In the genomic region with DNA sequence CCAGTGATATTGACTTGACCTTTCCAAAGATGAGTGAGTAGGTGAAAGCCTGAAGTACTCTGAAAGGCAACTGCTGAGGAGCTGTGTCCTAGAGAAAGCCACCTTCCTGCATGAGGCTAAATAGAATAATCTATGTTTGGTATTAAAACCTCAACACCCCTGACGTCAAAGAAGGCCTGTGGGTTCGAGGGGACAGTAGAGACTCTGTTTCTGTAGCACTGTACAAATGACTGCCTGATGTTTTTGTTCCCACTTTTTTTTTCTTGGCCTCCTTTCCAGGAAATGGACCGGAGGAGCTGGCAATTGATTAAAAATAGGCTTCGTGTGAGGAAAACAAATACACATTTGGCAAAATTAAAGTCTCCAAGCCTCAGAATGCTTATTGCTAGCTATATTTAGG, we compare ENCODE assay signal across 28 cellular contexts. TPM values are rescaled to one million over a fixed set of nuclear protein-coding genes. Genes with fewer than 3 reads are reported as not detected.
DNase-seq lines count a peak whose midpoint lies in the region; ATAC-seq, FAIRE-seq and TF ChIP-seq lines count a peak whose summit lies in the region.
"Had no signal": no experiment of that assay in that cellular context is flagged by ENCODE, and none has a peak within 500 bp of the region (broad histone marks: within the 10 kb centered on the region; RNA-seq: fewer than 3 reads in every experiment).

No MANE protein-coding gene starts in this region.

- H3K4me1 ChIP-seq in breast epithelium (no peaks in the 10 kb centered on the region), astrocyte (ENCODE audit: insufficient read depth, low read length) (no peaks in the 10 kb centered on the region), pancreas (no peaks in the 10 kb centered on the region)
- H3K4me1 ChIP-seq: A549, BE2C, HAP-1 had no signal

- CTCF ChIA-PET in MCF 10A (lab: Yijun Ruan, JAX) = interaction anchor here (0.7 to 2.8 kb wide), 2 partner anchors 18 to 193 kb away, joined by 7 to 11 read pairs; no protein-coding TSS in a partner anchor

- WGBS in pancreas, 2 donors = 5 to 11% methylated on average over 4 of the region's 4 CpGs

- H3K4me1 Mint-ChIP-seq in MCF 10A (ENCODE audit: insufficient read depth, unreplicated experiment) (no peaks in the 10 kb centered on the region), astrocyte (ENCODE audit: low read depth, unreplicated experiment) (no peaks in the 10 kb centered on the region)
- H3K4me1 Mint-ChIP-seq: CD8-positive, alpha-beta memory T cell had no signal

- H3K9ac ChIP-seq in astrocyte (ENCODE audit: low read length) = no peak overlapping the region
- H3K9ac ChIP-seq: BLaER1 treated with 17β-estradiol and CSF1 and Interleukin-3, amounts not matched to agents 10 nM and 100 nM had no signal

- H3K4me2 ChIP-seq in astrocyte (ENCODE audit: low read length) = no peak overlapping the region
- H3K4me2 ChIP-seq: A549 had no signal

- H3K27ac ChIP-seq in breast epithelium (peak overlapping the region; percentile 60 to 84), astrocyte (ENCODE audit: low read depth, low read length) (no peak overlapping the region), pancreas (peak overlapping the region in 2 of 4 donors; percentile 49 to 52)
- H3K27ac ChIP-seq: 22Rv1; A549; BLaER1 treated with 17β-estradiol and CSF1 and Interleukin-3, amounts not matched to agents 10 nM and 100 nM had no signal

- FAIRE-seq in astrocyte (lab: Jason Lieb, UNC) = peak; percentile 17
- no peak for FAIRE-seq in pancreas (lab: Jason Lieb, UNC)
- FAIRE-seq: D721Med, GM12891, H54 had no signal

- no peak overlapping the region for H2AFZ ChIP-seq in astrocyte (ENCODE audit: low read depth, low read length)

- H3K27me3 Mint-ChIP-seq in MCF 10A (ENCODE audit: insufficient read depth, unreplicated experiment) (peaks cover 28% of the 10 kb centered on the region), astrocyte (ENCODE audit: low read depth, unreplicated experiment) (peaks cover 4% of the 10 kb centered on the region)
- H3K27me3 Mint-ChIP-seq: CD4-positive, alpha-beta T cell had no signal

- no peaks in the 10 kb centered on the region for H3K79me2 ChIP-seq in astrocyte (ENCODE audit: insufficient read depth, low read length)

- no peak for TF ChIP-seq CTCF in breast epithelium (IDR thresholded peaks at IDR 0.05)
- TF ChIP-seq CTCF in MCF 10A (IDR thresholded peaks at IDR 0.05; ENCODE audit: unreplicated experiment) = no peak
- TF ChIP-seq CTCF in astrocyte (IDR thresholded peaks at IDR 0.05; ENCODE audit: insufficient read depth, low read depth, low read length) = no peak
- TF ChIP-seq CTCF in pancreas (IDR thresholded peaks at IDR 0.05) = no peak

- H3K36me3 ChIP-seq in breast epithelium = no peaks in the 10 kb centered on the region
- H3K36me3 ChIP-seq in astrocyte (ENCODE audit: insufficient read depth, low read length) = no peaks in the 10 kb centered on the region
- no peaks in the 10 kb centered on the region for H3K36me3 ChIP-seq in pancreas
- H3K36me3 ChIP-seq: BE2C; BLaER1 treated with 17β-estradiol and CSF1 and Interleukin-3, amounts not matched to agents 10 nM and 100 nM; HAP-1 had no signal

- DNase-seq in breast epithelium (ENCODE audit: low spot score in 2 of 2) = peak in 1 of 2 donors; percentile 54
- DNase-seq in MCF 10A (ENCODE audit: unreplicated experiment) = no peak
- no peak for DNase-seq in astrocyte (ENCODE audit: low read depth)
- peak; percentile 69 for DNase-seq in foreskin melanocyte
- DNase-seq in pancreas = no peak
- no peak for DNase-seq in A172 (ENCODE audit: low spot score)
- no peak for DNase-seq in activated naive CD4-positive, alpha-beta T cell treated with anti-CD3 and anti-CD28 coated beads, Interleukin-2, amount 50 U/mL, for 72 hours (ENCODE audit: low spot score in 2 of 2)
- DNase-seq in NCI-H2081 treated with DMSO at 0.1 percent for 48 hours (lab: John Stamatoyannopoulos, UW) = no peak
- DNase-seq: ACHN; AML-193; BE2C; CD4-positive, alpha-beta T cell; CD8-positive, alpha-beta memory T cell; DMS 273 treated with DMSO at 0.1 percent for 48 hours; DMS53; DMS79 treated with DMSO at 0.1 percent for 48 hours; GF-D8; GOT3; HFFc6 had no signal

- POLR2A ChIA-PET in MCF 10A (lab: Yijun Ruan, JAX) = no interaction called here

- H3K4me3 Mint-ChIP-seq in MCF 10A (ENCODE audit: unreplicated experiment) = no peak overlapping the region
- no peak overlapping the region for H3K4me3 Mint-ChIP-seq in astrocyte (ENCODE audit: unreplicated experiment)
- H3K4me3 Mint-ChIP-seq: CD14-positive monocyte; CD4-positive, alpha-beta T cell; CD8-positive, alpha-beta memory T cell; HFFc6 had no signal

- TF ChIP-seq POLR2A in breast epithelium (IDR thresholded peaks at IDR 0.05) = no peak

- intact Hi-C loops in breast epithelium (cut with DNase I; ENCODE audit: low total_unique reads) (no loop called here), MCF 10A (cut with micrococcal nuclease) (no loop called here), pancreas (cut with DNase I) (no loop called here)

- BruUV-seq in MCF 10A (replicated peaks; lab: Mats Ljungman, UMichigan) = no TSS peak

- no peak overlapping the region for H3K4me3 ChIP-seq in breast epithelium
- no peak overlapping the region for H3K4me3 ChIP-seq in astrocyte (ENCODE audit: insufficient read depth, low read depth, low read length)
- no peak overlapping the region for H3K4me3 ChIP-seq in pancreas
- H3K4me3 ChIP-seq: A549; BLaER1 treated with 17β-estradiol and CSF1 and Interleukin-3, amounts not matched to agents 10 nM and 100 nM; HAP-1 had no signal

- no peaks in the 10 kb centered on the region for H3K27me3 ChIP-seq in breast epithelium
- no peaks in the 10 kb centered on the region for H3K27me3 ChIP-seq in astrocyte (ENCODE audit: insufficient read depth, low read length)
- no peaks in the 10 kb centered on the region for H3K27me3 ChIP-seq in pancreas
- H3K27me3 ChIP-seq: BE2C; BLaER1 treated with 17β-estradiol and CSF1 and Interleukin-3, amounts not matched to agents 10 nM and 100 nM had no signal

- H3K27ac Mint-ChIP-seq in MCF 10A (ENCODE audit: low read depth, unreplicated experiment) (no peak overlapping the region), astrocyte (ENCODE audit: unreplicated experiment) (no peak overlapping the region)
- H3K27ac Mint-ChIP-seq in activated naive CD4-positive, alpha-beta T cell treated with anti-CD3 and anti-CD28 coated beads, Interleukin-2, amount 50 U/mL, for 72 hours = no peak overlapping the region
- H3K27ac Mint-ChIP-seq: CD14-positive monocyte; CD4-positive, alpha-beta T cell; HFFc6 had no signal

- no peaks in the 10 kb centered on the region for H3K36me3 Mint-ChIP-seq in MCF 10A (ENCODE audit: insufficient read depth, unreplicated experiment)
- no peaks in the 10 kb centered on the region for H3K36me3 Mint-ChIP-seq in astrocyte (ENCODE audit: low read depth, unreplicated experiment)
- peaks cover 0 to 5% of the 10 kb centered on the region in 2 donors for H3K36me3 Mint-ChIP-seq in activated naive CD4-positive, alpha-beta T cell treated with anti-CD3 and anti-CD28 coated beads, Interleukin-2, amount 50 U/mL, for 72 hours
- H3K36me3 Mint-ChIP-seq: CD14-positive monocyte; CD8-positive, alpha-beta memory T cell had no signal

- peaks cover 9% of the 10 kb centered on the region for H3K9me3 Mint-ChIP-seq in MCF 10A (ENCODE audit: unreplicated experiment)
- no peaks in the 10 kb centered on the region for H3K9me3 Mint-ChIP-seq in astrocyte (ENCODE audit: unreplicated experiment)
- peaks cover 0 to 5% of the 10 kb centered on the region in 2 donors for H3K9me3 Mint-ChIP-seq in activated naive CD4-positive, alpha-beta T cell treated with anti-CD3 and anti-CD28 coated beads, Interleukin-2, amount 50 U/mL, for 72 hours
- H3K9me3 Mint-ChIP-seq: CD4-positive, alpha-beta T cell; HFFc6 had no signal

- H3K9me3 ChIP-seq in breast epithelium (no peaks in the 10 kb centered on the region), astrocyte (ENCODE audit: insufficient read depth, low read depth, low read length) (no peaks in the 10 kb centered on the region), pancreas (no peaks in the 10 kb centered on the region)
- H3K9me3 ChIP-seq: A549; BE2C; BLaER1 treated with 17β-estradiol and CSF1 and Interleukin-3, amounts not matched to agents 10 nM and 100 nM; HAP-1 had no signal

- no peaks in the 10 kb centered on the region for H4K20me1 ChIP-seq in astrocyte (ENCODE audit: insufficient read depth, low read length)
- H4K20me1 ChIP-seq: BLaER1 treated with 17β-estradiol and CSF1 and Interleukin-3, amounts not matched to agents 10 nM and 100 nM had no signal

- ATAC-seq in pancreas = peak in 3 of 4 donors; percentile 53 to 71 (median 64)
- ATAC-seq in activated naive CD4-positive, alpha-beta T cell treated with anti-CD3 and anti-CD28 coated beads, Interleukin-2, amount 50 U/mL, for 72 hours = no peak
- ATAC-seq: A549 had no signal

RNA-seq across cellular contexts. Expression of a gene that starts 29.5 kb away (rescaled TPM):
- total RNA-seq in breast epithelium (1 to 10 TPM in 2 of 3 donors, under 1 TPM in 1; 0.80 to 5.6 (median 1.3) TPM), MCF 10A (2022) (not detected in 2 replicates), astrocyte (1.7 and 4.6 TPM in 2 replicates), pancreas (1 to 10 TPM in 1 of 6 donors, under 1 TPM in 5; 0.05 to 1.2 (median 0.32) TPM)
- 1 to 10 TPM in 1 of 2 donors, under 1 TPM in 1; 0.23 to 1.0 TPM for polyA plus RNA-seq in pancreas
- total RNA-seq in A172 (2014; rRNA removed; shearing (Covaris generic)) = 4.0 and 4.6 TPM in 2 replicates
- not detected for total RNA-seq in activated naive CD4-positive, alpha-beta T cell treated with anti-CD3 and anti-CD28 coated beads, Interleukin-2, amount 50 U/mL, for 72 hours
- total RNA-seq: CD4-positive, alpha-beta T cell; G401 had no signal

RNA-seq across cellular contexts. Expression of a gene that starts 31.1 kb away (rescaled TPM):
- total RNA-seq in breast epithelium (10 to 100 TPM; 12.6 to 49.8 (median 18.4) TPM), MCF 10A (2022) (11.4 and 12.5 TPM in 2 replicates), astrocyte (17.4 and 19.9 TPM in 2 replicates), pancreas (10 to 100 TPM in 1 of 6 donors, 1 to 10 TPM in 5; 5.1 to 12.0 (median 6.9) TPM)
- polyA plus RNA-seq in pancreas = 1 to 10 TPM; 1.7 to 4.6 TPM
- total RNA-seq in A172 (2014; rRNA removed; shearing (Covaris generic)) = 11.2 and 12.7 TPM in 2 replicates
- 10 to 100 TPM; 12.3 to 12.8 TPM for total RNA-seq in activated naive CD4-positive, alpha-beta T cell treated with anti-CD3 and anti-CD28 coated beads, Interleukin-2, amount 50 U/mL, for 72 hours

Comparison
In these comparisons a context has a peak if more than half of its experiments do, and no peak if none do; other contexts are left out.
1. ATAC-seq: peak in pancreas (3 of 4); none in activated naive CD4-positive, alpha-beta T cell treated with anti-CD3 and anti-CD28 coated beads, Interleukin-2, amount 50 U/mL, for 72 hours (0 of 2).